18 cellular contexts compared by ENCODE assay signal in the genomic region with DNA sequence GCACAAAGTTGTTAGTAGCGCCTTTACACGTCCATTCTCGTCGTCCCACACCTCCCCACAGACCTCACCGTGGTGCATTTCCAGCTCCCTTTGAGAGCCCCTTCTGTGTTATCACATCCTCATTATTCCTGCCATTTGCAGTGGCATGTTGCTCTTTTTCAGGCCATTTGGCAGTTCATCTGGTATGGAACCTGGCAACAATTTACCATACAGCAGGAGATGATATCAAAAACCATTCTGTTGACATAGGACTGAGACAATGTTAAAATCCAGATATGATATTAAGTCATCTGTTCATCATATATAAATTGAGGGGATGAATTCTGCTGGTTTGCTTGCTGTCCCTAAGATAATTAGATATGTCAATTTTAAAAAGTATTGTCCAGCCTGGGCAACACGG.
A peak's percentile ranks its signal among the peaks of the same experiment; 100 is the strongest.
DNase-seq lines count a peak whose midpoint lies in the region; ATAC-seq and TF ChIP-seq lines count a peak whose summit lies in the region.
"Had no signal": no experiment of that assay in that cellular context is flagged by ENCODE, and none has a peak within 500 bp of the region (broad histone marks: within the 10 kb centered on the region; RNA-seq: fewer than 3 reads in every experiment).

No MANE protein-coding gene starts in this region.

- H3K4me1 ChIP-seq in adrenal gland (replicated peaks in 1 of 2): no peaks in the 10 kb centered on the region
- H3K4me1 ChIP-seq: BE2C had no signal

- TF ChIP-seq CTCF in adrenal gland (IDR thresholded peaks at IDR 0.05): no peak

- TF ChIP-seq POLR2A in adrenal gland (IDR thresholded peaks at IDR 0.05): no peak

- no peaks in the 10 kb centered on the region for H3K9me3 ChIP-seq in adrenal gland (replicated peaks in 1 of 3)
- H3K9me3 ChIP-seq: BE2C had no signal

- 50 to 57% (median 54%) methylated on average over 4 to 6 of the region's 6 CpGs for WGBS in adrenal gland, 4 donors

- peaks cover 6% of the 10 kb centered on the region for H3K27me3 ChIP-seq in adrenal gland
- H3K27me3 ChIP-seq: BLaER1 treated with 17β-estradiol and CSF1 and Interleukin-3, amounts not matched to agents 10 nM and 100 nM had no signal

- no peak overlapping the region for H3K27ac ChIP-seq in adrenal gland
- H3K27ac ChIP-seq: 22Rv1; BLaER1 treated with 17β-estradiol and CSF1 and Interleukin-3, amounts not matched to agents 10 nM and 100 nM; GM23248 had no signal

- H3K4me3 ChIP-seq in adrenal gland: no peak overlapping the region
- H3K4me3 ChIP-seq: BLaER1 treated with 17β-estradiol and CSF1 and Interleukin-3, amounts not matched to agents 10 nM and 100 nM; GM12878; GM23248 had no signal

- ATAC-seq in GM18511 (IDR thresholded peaks at IDR 0.05; ENCODE audit: unreplicated experiment): no peak
- ATAC-seq: GM12878, HCT116 had no signal

- intact Hi-C loops in adrenal gland (cut with DNase I): no loop called here

- no peaks in the 10 kb centered on the region for H3K36me3 ChIP-seq in adrenal gland (replicated peaks in 1 of 2)
- H3K36me3 ChIP-seq: BE2C; BLaER1 treated with 17β-estradiol and CSF1 and Interleukin-3, amounts not matched to agents 10 nM and 100 nM had no signal

- DNase-seq in DMS 273 (lab: John Stamatoyannopoulos, UW; ENCODE audit: unreplicated experiment): peak; percentile 28
- DNase-seq in DMS 273 treated with DMSO at 0.1 percent for 48 hours (lab: John Stamatoyannopoulos, UW): no peak
- DNase-seq in cerebellar cortex (ENCODE audit: low spot score): peak; percentile 25
- peak; percentile 34 for DNase-seq in left kidney (ENCODE audit: low read depth, low spot score)
- no peak for DNase-seq in adrenal gland
- DNase-seq: BE2C; CD4-positive, alpha-beta T cell; CD8-positive, alpha-beta memory T cell; DMS153; DND-41; GDM1; GM23248; H9 had no signal

Comparison
In these comparisons a context has a peak if more than half of its experiments do, and no peak if none do; other contexts are left out.
1. DNase-seq: peak in DMS 273 (single experiment), cerebellar cortex (single experiment) and left kidney (single experiment); none in DMS 273 treated with DMSO at 0.1 percent for 48 hours (single experiment) and adrenal gland (0 of 7).